In the genomic region with DNA sequence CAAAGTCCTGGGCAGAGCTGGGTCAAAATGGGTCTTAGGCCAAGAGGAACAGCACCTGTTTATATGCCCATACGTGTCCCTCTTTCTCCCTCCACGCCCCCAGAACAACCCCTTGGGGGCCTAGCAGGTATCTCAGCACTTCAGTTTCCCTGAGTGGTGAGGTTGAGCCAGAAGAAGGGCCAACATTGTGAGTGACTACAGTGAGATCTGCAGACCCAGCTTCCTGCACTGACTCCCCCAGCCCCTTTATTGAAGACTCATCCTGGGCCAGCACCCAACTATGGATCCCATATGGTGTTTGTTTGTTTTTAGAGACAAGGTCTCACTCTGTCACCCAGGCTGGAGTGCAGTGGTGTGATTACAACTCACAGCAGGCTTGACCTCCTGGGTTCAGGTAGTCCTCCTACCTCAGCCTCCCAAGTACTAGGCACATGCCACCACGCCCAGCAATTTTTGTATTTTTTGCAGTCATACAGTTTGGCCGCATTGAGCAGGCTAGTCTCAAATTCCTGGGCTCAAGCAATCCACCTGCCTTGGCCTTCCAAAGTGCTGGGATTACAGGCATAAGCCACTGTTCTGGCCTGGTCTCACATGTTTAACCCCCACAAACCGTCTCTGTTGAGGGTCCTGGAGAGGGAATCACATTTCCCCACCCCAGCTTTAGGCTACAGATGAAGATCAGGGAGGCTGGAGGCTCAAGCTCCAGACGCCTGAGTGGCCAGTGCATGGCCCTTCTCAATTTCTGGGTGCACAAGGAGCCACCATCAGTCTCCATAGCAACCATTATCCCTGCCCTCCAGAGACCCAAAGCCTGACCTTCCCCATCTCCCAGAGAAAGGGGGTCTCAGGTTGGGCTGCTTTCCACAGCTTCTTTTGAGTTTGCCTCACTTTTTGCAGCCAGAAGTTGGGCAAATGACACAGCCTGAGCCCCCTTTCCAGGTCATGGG, we compare ENCODE assay signal across 12 cellular contexts. TPM values are rescaled to one million over a fixed set of nuclear protein-coding genes. Genes with fewer than 3 reads are reported as not detected.
A peak's percentile ranks its signal among the peaks of the same experiment; 100 is the strongest.
DNase-seq lines count a peak whose midpoint lies in the region; ATAC-seq, FAIRE-seq and TF ChIP-seq lines count a peak whose summit lies in the region.
"Had no signal": no experiment of that assay in that cellular context is flagged by ENCODE, and none has a peak within 500 bp of the region (broad histone marks: within the 10 kb centered on the region; RNA-seq: fewer than 3 reads in every experiment).

No MANE protein-coding gene starts in this region.

- H3K79me2 ChIP-seq in K562 (ENCODE audit: control insufficient read depth, insufficient read depth, low read length), result peaks cover 19% of the 10 kb centered on the region

- no peak for TF ChIP-seq RAD21 in K562 (CRISPR knock-in tag; conservative IDR thresholded peaks at IDR 0.05 in 1 of 2, IDR thresholded peaks at IDR 0.05 in 1 of 2)

- H3K27me3 ChIP-seq in K562 (ENCODE audit: control insufficient read depth in 2 of 2, insufficient read depth in 2 of 2, low read length in 2 of 2), result no peaks in the 10 kb centered on the region

- no peak overlapping the region for H3K4me2 ChIP-seq in K562 (ENCODE audit: insufficient read depth, low read length)

- H3K27ac ChIP-seq in K562 (ENCODE audit: extremely low read depth, low read depth, low read length), result no peak overlapping the region
- H3K27ac ChIP-seq: tibial artery had no signal

- H4K20me1 ChIP-seq in K562 (replicated peaks; ENCODE audit: control insufficient read depth, insufficient read depth, low read length), result no peaks in the 10 kb centered on the region; the same call in 1 of the 2 replicates

- intact Hi-C loops in K562 (cut with micrococcal nuclease), result no loop called here

- peak overlapping the region; percentile 61; the same call in 1 of the 2 replicates for H2AFZ ChIP-seq in K562 (ENCODE audit: low read depth, low read length)

- no peak for TF ChIP-seq POLR2A in K562 (conservative IDR thresholded peaks at IDR 0.05)
- TF ChIP-seq POLR2A in GM18505 (IDR thresholded peaks at IDR 0.05; ENCODE audit: borderline replicate concordance, extremely low read depth, insufficient read depth, insufficient read length), result no peak

- TF ChIP-seq CTCF in K562 (IDR thresholded peaks at IDR 0.05 in 2 of 3, conservative IDR thresholded peaks at IDR 0.05 in 1 of 3; ENCODE audit: insufficient read depth in 2 of 3, low read depth in 1 of 3, low read length in 3 of 3), result no peak

- 73% methylated on average over 5 of the region's 6 CpGs for WGBS in K562 (ENCODE audit: insufficient coverage, low coverage, missing lambda C conversion rate)

- H3K27me3 Mint-ChIP-seq in stimulated activated naive CD8-positive, alpha-beta T cell treated with anti-CD3 and anti-CD28 coated beads, Interleukin-15, amount 100 ng/mL, for 72 hours, result peaks cover 27% of the 10 kb centered on the region
- peaks cover 7 to 10% of the 10 kb centered on the region in 2 donors for H3K27me3 Mint-ChIP-seq in natural killer cell treated with Interleukin-12 subunit alpha and Interleukin-12 subunit beta and Interleukin-15 and Interleukin-18, amount 100 ng/mL, for 72 hours

- H3K4me3 ChIP-seq in K562, result no peak overlapping the region
- H3K4me3 ChIP-seq: tibial artery had no signal

- no peak for TF ChIP-seq EP300 in K562 (IDR thresholded peaks at IDR 0.05; ENCODE audit: low read length)

- H3K4me3 Mint-ChIP-seq in stimulated activated naive CD8-positive, alpha-beta T cell treated with anti-CD3 and anti-CD28 coated beads, Interleukin-15, amount 100 ng/mL, for 72 hours, result peak overlapping the region; percentile 59 to 73
- H3K4me3 Mint-ChIP-seq in natural killer cell treated with Interleukin-12 subunit alpha and Interleukin-12 subunit beta and Interleukin-15 and Interleukin-18, amount 100 ng/mL, for 72 hours, result peak overlapping the region; percentile 55

- no peaks in the 10 kb centered on the region for H3K9me1 ChIP-seq in K562 (ENCODE audit: control insufficient read depth, insufficient read depth, low read length)

- CTCF ChIA-PET in K562 (lab: Yijun Ruan, JAX; ENCODE audit: low intra/inter-chr PET ratio), result no interaction called here

- no peaks in the 10 kb centered on the region for H3K9me3 ChIP-seq in K562 (replicated peaks; ENCODE audit: control insufficient read depth, insufficient read depth, low read depth, low read length)
- H3K9me3 ChIP-seq: tibial artery had no signal

- H3K4me1 Mint-ChIP-seq in stimulated activated naive CD8-positive, alpha-beta T cell treated with anti-CD3 and anti-CD28 coated beads, Interleukin-15, amount 100 ng/mL, for 72 hours, result peaks cover 53% of the 10 kb centered on the region
- H3K4me1 Mint-ChIP-seq in natural killer cell treated with Interleukin-12 subunit alpha and Interleukin-12 subunit beta and Interleukin-15 and Interleukin-18, amount 100 ng/mL, for 72 hours (ENCODE audit: low read depth in 2 of 2), result peaks cover 11 to 32% of the 10 kb centered on the region in 2 donors

- no peak overlapping the region for H3K27ac Mint-ChIP-seq in stimulated activated naive CD8-positive, alpha-beta T cell treated with anti-CD3 and anti-CD28 coated beads, Interleukin-15, amount 100 ng/mL, for 72 hours
- H3K27ac Mint-ChIP-seq in natural killer cell treated with Interleukin-12 subunit alpha and Interleukin-12 subunit beta and Interleukin-15 and Interleukin-18, amount 100 ng/mL, for 72 hours, result peak overlapping the region in 1 of 2 donors; percentile 68

- peaks cover 6% of the 10 kb centered on the region; the same call in 2 of the 3 replicates for H3K36me3 ChIP-seq in K562 (ENCODE audit: control insufficient read depth, insufficient read depth, low read length)

- ATAC-seq in stimulated activated naive CD8-positive, alpha-beta T cell treated with anti-CD3 and anti-CD28 coated beads, Interleukin-15, amount 100 ng/mL, for 72 hours, result no peak
- ATAC-seq in stimulated activated naive CD8-positive, alpha-beta T cell treated with anti-CD3 and anti-CD28 coated beads, Interleukin-15, Interleukin-2, amounts not matched to agents 100 U/mL and 50 U/mL, for 24 hours, result no peak
- ATAC-seq in K562 (no peak), HG03280 (IDR thresholded peaks at IDR 0.05; ENCODE audit: unreplicated experiment) (no peak), GM18505 (IDR thresholded peaks at IDR 0.05; ENCODE audit: unreplicated experiment) (no peak), GM18867 (IDR thresholded peaks at IDR 0.05; ENCODE audit: unreplicated experiment) (no peak)
- no peak for ATAC-seq in natural killer cell treated with Interleukin-12 subunit alpha and Interleukin-12 subunit beta and Interleukin-15 and Interleukin-18, amount 100 ng/mL, for 72 hours

- no peaks in the 10 kb centered on the region for H3K36me3 Mint-ChIP-seq in natural killer cell treated with Interleukin-12 subunit alpha and Interleukin-12 subunit beta and Interleukin-15 and Interleukin-18, amount 100 ng/mL, for 72 hours

- POLR2A ChIA-PET in K562 (lab: Yijun Ruan, JAX), result interaction anchor here (0.6 to 1.1 kb wide), 2 partner anchors 10 to 74 kb away, joined by 3 read pairs; a partner anchor contains a TSS

- no TSS peak for BruUV-seq in K562 (replicated peaks; lab: Mats Ljungman, UMichigan)

- no peak overlapping the region; a peak in 1 of 4 replicates for H3K9ac ChIP-seq in K562 (ENCODE audit: insufficient read depth in 1 of 2, low read depth in 2 of 2, low read length in 2 of 2)

- no peak for DNase-seq in stimulated activated naive CD8-positive, alpha-beta T cell treated with anti-CD3 and anti-CD28 coated beads, Interleukin-15, amount 100 ng/mL, for 72 hours
- no peak for DNase-seq in stimulated activated naive CD8-positive, alpha-beta T cell treated with anti-CD3 and anti-CD28 coated beads, Interleukin-15, Interleukin-2, amounts not matched to agents 100 U/mL and 50 U/mL, for 24 hours
- DNase-seq in K562 (ENCODE audit: extremely low read depth in 1 of 4, low spot score in 3 of 4) (no peak), NCI-H128 (lab: John Stamatoyannopoulos, UW; ENCODE audit: unreplicated experiment) (no peak)
- DNase-seq in natural killer cell treated with Interleukin-12 subunit alpha and Interleukin-12 subunit beta and Interleukin-15 and Interleukin-18, amount 100 ng/mL, for 72 hours (ENCODE audit: low spot score), result peak; percentile 28
- DNase-seq: central memory CD4-positive, alpha-beta T cell had no signal

- H3K9me3 Mint-ChIP-seq in stimulated activated naive CD8-positive, alpha-beta T cell treated with anti-CD3 and anti-CD28 coated beads, Interleukin-15, amount 100 ng/mL, for 72 hours, result no peaks in the 10 kb centered on the region
- no peaks in the 10 kb centered on the region for H3K9me3 Mint-ChIP-seq in natural killer cell treated with Interleukin-12 subunit alpha and Interleukin-12 subunit beta and Interleukin-15 and Interleukin-18, amount 100 ng/mL, for 72 hours

- FAIRE-seq in K562 (lab: Jason Lieb, UNC), result no peak
- FAIRE-seq: TTC549 had no signal

- in situ Hi-C loops in K562 (cut with MboI), result no loop called here

- H3K4me1 ChIP-seq in K562 (replicated peaks in 1 of 2; ENCODE audit: control insufficient read depth in 2 of 2, insufficient read depth in 2 of 2, low read length in 2 of 2), result peaks cover 11 to 59% of the 10 kb centered on the region in 2 experiments

RNA-seq across cellular contexts. Expression of a gene that starts 1.7 kb away (rescaled TPM):
- 10.2 and 37.1 TPM in 2 replicates for total RNA-seq in K562 (2011; cell fraction: chromatin; rRNA removed; ENCODE audit: low replicate concordance)
- 31.2 and 41.2 TPM in 2 replicates for total RNA-seq in K562 (2011; cell fraction: nucleolus; rRNA removed)
- 24.0 and 27.8 TPM in 2 replicates for total RNA-seq in K562 (2011; cell fraction: nucleoplasm; rRNA removed)
- total RNA-seq in K562 (2014; rRNA removed), result 6.6 and 8.7 TPM in 2 replicates
- total RNA-seq in K562 (2014; rRNA removed; fragmentation: Illumina TruSeq; extraction: Trizol), result 1.7 and 2.5 TPM in 2 replicates
- 2.6 and 2.7 TPM in 2 replicates for total RNA-seq in K562 (2015; rRNA removed; fragmentation: Illumina TruSeq; extraction: Trizol)
- 12.6 and 14.1 TPM in 2 replicates for total RNA-seq in K562 (2021)
- 7.2 and 12.7 TPM in 2 replicates for polyA plus RNA-seq in K562 (2011; rRNA removed)
- polyA plus RNA-seq in K562 (2011; cell fraction: cytosol; rRNA removed), result 14.0 and 25.6 TPM in 2 replicates
- polyA plus RNA-seq in K562 (2011; cell fraction: nucleus; rRNA removed), result 41.1 and 66.6 TPM in 2 replicates
- 6.0 and 6.7 TPM in 2 replicates for polyA plus RNA-seq in K562 (2012)
- 8.9 and 16.3 TPM in 2 replicates for polyA plus RNA-seq in K562 (2014; fragmentation: Illumina TruSeq; extraction: Trizol)
- polyA plus RNA-seq in K562 (2014; fragmentation: Nextera tagmentation; extraction: Ambion mirVana), result under 1 TPM; 0.56 to 0.80 TPM
- polyA plus RNA-seq in K562 (2014; rRNA removed), result 12.4 and 15.8 TPM in 2 replicates
- 2.7 and 3.1 TPM in 2 replicates for polyA minus RNA-seq in K562 (2011; rRNA and poly(A)+ RNA removed)
- polyA minus RNA-seq in K562 (2011; cell fraction: cytosol; rRNA and poly(A)+ RNA removed), result 4.4 and 4.6 TPM in 2 replicates
- polyA minus RNA-seq in K562 (2011; cell fraction: nucleus; rRNA and poly(A)+ RNA removed), result 7.1 and 8.6 TPM in 2 replicates
- 1 to 10 TPM in 1 of 2 donors, not detected in 1; 2.0 TPM for total RNA-seq in natural killer cell treated with Interleukin-12 subunit alpha and Interleukin-12 subunit beta and Interleukin-15 and Interleukin-18, amount 100 ng/mL, for 72 hours
- total RNA-seq: pulmonary artery endothelial cell had no signal

RNA-seq across cellular contexts. Expression of a gene that starts 3.1 kb away (rescaled TPM):
- 11.5 and 39.4 TPM in 2 replicates for total RNA-seq in K562 (2011; cell fraction: chromatin; rRNA removed; ENCODE audit: low replicate concordance)
- 47.2 and 58.2 TPM in 2 replicates for total RNA-seq in K562 (2011; cell fraction: nucleolus; rRNA removed)
- 22.8 and 24.3 TPM in 2 replicates for total RNA-seq in K562 (2011; cell fraction: nucleoplasm; rRNA removed)
- 43.9 and 48.4 TPM in 2 replicates for total RNA-seq in K562 (2014; rRNA removed)
- total RNA-seq in K562 (2014; rRNA removed; fragmentation: Illumina TruSeq; extraction: Trizol), result 6.0 and 8.9 TPM in 2 replicates
- total RNA-seq in K562 (2015; rRNA removed; fragmentation: Illumina TruSeq; extraction: Trizol), result 16.2 and 22.5 TPM in 2 replicates
- total RNA-seq in K562 (2021), result 33.7 and 37.3 TPM in 2 replicates
- 14.6 and 16.6 TPM in 2 replicates for polyA plus RNA-seq in K562 (2011; rRNA removed)
- 17.9 and 33.5 TPM in 2 replicates for polyA plus RNA-seq in K562 (2011; cell fraction: cytosol; rRNA removed)
- 42.7 and 61.1 TPM in 2 replicates for polyA plus RNA-seq in K562 (2011; cell fraction: nucleus; rRNA removed)
- 18.8 and 30.4 TPM in 2 replicates for polyA plus RNA-seq in K562 (2012)
- polyA plus RNA-seq in K562 (2014; fragmentation: Illumina TruSeq; extraction: Trizol), result 7.5 and 20.4 TPM in 2 replicates
- 1 to 10 TPM; 1.5 to 3.9 TPM for polyA plus RNA-seq in K562 (2014; fragmentation: Nextera tagmentation; extraction: Ambion mirVana)
- 30.8 and 38.3 TPM in 2 replicates for polyA plus RNA-seq in K562 (2014; rRNA removed)
- 7.6 and 8.4 TPM in 2 replicates for polyA minus RNA-seq in K562 (2011; rRNA and poly(A)+ RNA removed)
- 15.4 and 23.8 TPM in 2 replicates for polyA minus RNA-seq in K562 (2011; cell fraction: cytosol; rRNA and poly(A)+ RNA removed)
- polyA minus RNA-seq in K562 (2011; cell fraction: nucleus; rRNA and poly(A)+ RNA removed), result 24.3 and 25.0 TPM in 2 replicates
- total RNA-seq in natural killer cell treated with Interleukin-12 subunit alpha and Interleukin-12 subunit beta and Interleukin-15 and Interleukin-18, amount 100 ng/mL, for 72 hours, result 10 to 100 TPM; 55.3 to 62.8 TPM

RNA-seq across cellular contexts. Expression of a gene that starts 13.7 kb away (rescaled TPM):
- total RNA-seq in K562 (2011; cell fraction: chromatin; rRNA removed; ENCODE audit: low replicate concordance), result 1.1 and 7.5 TPM in 2 replicates
- 3.9 and 5.7 TPM in 2 replicates for total RNA-seq in K562 (2011; cell fraction: nucleolus; rRNA removed)
- total RNA-seq in K562 (2011; cell fraction: nucleoplasm; rRNA removed), result 3.1 and 4.0 TPM in 2 replicates
- total RNA-seq in K562 (2014; rRNA removed), result 1.5 TPM in 1 of 2 replicates, not detected in the other
- not detected in 2 replicates for total RNA-seq in K562 (2014; rRNA removed; fragmentation: Illumina TruSeq; extraction: Trizol)
- total RNA-seq in K562 (2015; rRNA removed; fragmentation: Illumina TruSeq; extraction: Trizol), result 0.83 and 1.1 TPM in 2 replicates
- total RNA-seq in K562 (2021), result 0.76 and 1.1 TPM in 2 replicates
- polyA plus RNA-seq in K562 (2011; rRNA removed), result 0.28 TPM in 1 of 2 replicates, not detected in the other
- 0.72 and 0.74 TPM in 2 replicates for polyA plus RNA-seq in K562 (2011; cell fraction: cytosol; rRNA removed)
- polyA plus RNA-seq in K562 (2011; cell fraction: nucleus; rRNA removed), result 1.00 and 1.8 TPM in 2 replicates
- 0.47 and 0.65 TPM in 2 replicates for polyA plus RNA-seq in K562 (2012)
- polyA plus RNA-seq in K562 (2014; fragmentation: Illumina TruSeq; extraction: Trizol), result 0.25 TPM in 1 of 2 replicates, not detected in the other
- polyA plus RNA-seq in K562 (2014; fragmentation: Nextera tagmentation; extraction: Ambion mirVana), result not detected
- polyA plus RNA-seq in K562 (2014; rRNA removed), result not detected in 2 replicates
- 0.66 TPM in 1 of 2 replicates, not detected in the other for polyA minus RNA-seq in K562 (2011; rRNA and poly(A)+ RNA removed)
- polyA minus RNA-seq in K562 (2011; cell fraction: cytosol; rRNA and poly(A)+ RNA removed), result not detected in 2 replicates
- polyA minus RNA-seq in K562 (2011; cell fraction: nucleus; rRNA and poly(A)+ RNA removed), result 4.4 and 5.3 TPM in 2 replicates
- 1 to 10 TPM; 4.2 to 4.9 TPM for total RNA-seq in natural killer cell treated with Interleukin-12 subunit alpha and Interleukin-12 subunit beta and Interleukin-15 and Interleukin-18, amount 100 ng/mL, for 72 hours

RNA-seq across cellular contexts. Expression of a gene that starts 35.4 kb away (rescaled TPM):
- 1.4 and 6.4 TPM in 2 replicates for total RNA-seq in K562 (2011; cell fraction: chromatin; rRNA removed; ENCODE audit: low replicate concordance)
- 4.3 and 4.5 TPM in 2 replicates for total RNA-seq in K562 (2011; cell fraction: nucleolus; rRNA removed)
- 2.4 and 2.6 TPM in 2 replicates for total RNA-seq in K562 (2011; cell fraction: nucleoplasm; rRNA removed)
- total RNA-seq in K562 (2014; rRNA removed) (5.4 and 8.0 TPM in 2 replicates), K562 (2014; rRNA removed; fragmentation: Illumina TruSeq; extraction: Trizol) (0.89 and 1.5 TPM in 2 replicates), K562 (2015; rRNA removed; fragmentation: Illumina TruSeq; extraction: Trizol) (2.1 and 2.3 TPM in 2 replicates), K562 (2021) (6.6 and 6.9 TPM in 2 replicates)
- polyA plus RNA-seq in K562 (2011; rRNA removed) (2.5 and 3.9 TPM in 2 replicates), K562 (2014; fragmentation: Illumina TruSeq; extraction: Trizol) (2.9 and 4.0 TPM in 2 replicates), K562 (2014; fragmentation: Nextera tagmentation; extraction: Ambion mirVana) (under 1 TPM; 0.13 to 0.14 TPM), K562 (2014; rRNA removed) (4.3 and 4.9 TPM in 2 replicates)
- 4.4 and 9.8 TPM in 2 replicates for polyA plus RNA-seq in K562 (2011; cell fraction: cytosol; rRNA removed)
- polyA plus RNA-seq in K562 (2011; cell fraction: nucleus; rRNA removed), result 7.2 and 11.0 TPM in 2 replicates
- 3.3 and 3.7 TPM in 2 replicates for polyA plus RNA-seq in K562 (2012)
- polyA minus RNA-seq in K562 (2011; rRNA and poly(A)+ RNA removed), result 1.6 and 1.7 TPM in 2 replicates
- polyA minus RNA-seq in K562 (2011; cell fraction: cytosol; rRNA and poly(A)+ RNA removed), result 4.6 and 9.6 TPM in 2 replicates
- 1.5 and 1.7 TPM in 2 replicates for polyA minus RNA-seq in K562 (2011; cell fraction: nucleus; rRNA and poly(A)+ RNA removed)
- 1 to 10 TPM; 2.0 to 3.4 TPM for total RNA-seq in natural killer cell treated with Interleukin-12 subunit alpha and Interleukin-12 subunit beta and Interleukin-15 and Interleukin-18, amount 100 ng/mL, for 72 hours
